In the genomic region with DNA sequence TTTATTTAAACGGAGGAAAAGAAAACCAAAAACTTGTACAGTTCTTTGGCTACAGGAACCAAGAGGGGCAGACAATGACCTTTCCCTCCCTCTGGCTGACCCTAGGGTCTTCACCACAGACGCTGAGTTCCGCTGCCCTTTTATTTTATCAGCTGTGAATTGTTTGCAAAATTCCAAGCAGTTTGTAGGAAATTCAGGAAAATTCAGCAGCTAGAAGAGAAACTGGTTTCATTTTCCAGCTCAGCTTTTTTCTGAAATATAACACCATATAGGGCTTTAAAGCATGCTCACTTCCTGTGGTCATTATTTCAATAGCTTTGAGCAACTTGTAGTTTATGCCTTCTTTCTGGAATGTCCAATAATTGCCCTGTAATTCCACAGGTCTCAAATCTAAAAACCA, we compare ENCODE assay signal across 18 cellular contexts. TPM values are rescaled to one million over a fixed set of nuclear protein-coding genes. Genes with fewer than 3 reads are reported as not detected.
DNase-seq lines count a peak whose midpoint lies in the region; ATAC-seq, FAIRE-seq and TF ChIP-seq lines count a peak whose summit lies in the region.
"Had no signal": no experiment of that assay in that cellular context is flagged by ENCODE, and none has a peak within 500 bp of the region (broad histone marks: within the 10 kb centered on the region; RNA-seq: fewer than 3 reads in every experiment).

No MANE protein-coding gene starts in this region.

- H2AFZ ChIP-seq in K562 (ENCODE audit: low read depth, low read length): peak overlapping the region; percentile 19
- H2AFZ ChIP-seq in HepG2 (ENCODE audit: low read length): no peak overlapping the region
- H2AFZ ChIP-seq: neural progenitor cell had no signal

- no peaks in the 10 kb centered on the region for H3K27me3 ChIP-seq in K562 (ENCODE audit: control insufficient read depth in 2 of 2, insufficient read depth in 2 of 2, low read length in 2 of 2)
- H3K27me3 ChIP-seq in HepG2 (ENCODE audit: control insufficient read depth in 1 of 2, insufficient read depth in 2 of 2, low read length in 2 of 2): peaks cover 2 to 6% of the 10 kb centered on the region in 2 experiments; a peak in 2 of 5 replicates
- H3K27me3 ChIP-seq: neural progenitor cell had no signal

- H3K9me3 ChIP-seq in K562 (replicated peaks; ENCODE audit: control insufficient read depth, insufficient read depth, low read depth, low read length) (no peaks in the 10 kb centered on the region), HepG2 (ENCODE audit: low read length) (no peaks in the 10 kb centered on the region)

- FAIRE-seq in K562 (lab: Jason Lieb, UNC) (no peak), HepG2 (lab: Jason Lieb, UNC) (no peak)
- FAIRE-seq: keratinocyte had no signal

- H3K79me2 ChIP-seq in K562 (ENCODE audit: control insufficient read depth, insufficient read depth, low read length) (no peaks in the 10 kb centered on the region), HepG2 (ENCODE audit: insufficient read depth, low read length) (no peaks in the 10 kb centered on the region)

- H3K27ac ChIP-seq in K562 (ENCODE audit: extremely low read depth, low read depth, low read length): no peak overlapping the region
- H3K27ac ChIP-seq in HepG2 (ENCODE audit: extremely low read length, insufficient read depth, low read length): no peak overlapping the region
- H3K27ac ChIP-seq in temporal lobe (ENCODE audit: low read depth, low read length): peak overlapping the region; percentile 12
- H3K27ac ChIP-seq: epithelial cell of prostate, neural progenitor cell, VCaP had no signal

- H3K4me3 Mint-ChIP-seq in activated naive CD4-positive, alpha-beta T cell treated with anti-CD3 and anti-CD28 coated beads, Interleukin-2, amount 10 ng/mL, durations not matched to agents 7 days and 5 days: no peak overlapping the region
- H3K4me3 Mint-ChIP-seq in WTC11: no peak overlapping the region
- H3K4me3 Mint-ChIP-seq: neural progenitor cell had no signal

- H3K4me3 ChIP-seq in HFF-Myc (replicated peaks; ENCODE audit: low read depth, low read length) (peak overlapping the region; percentile 14), K562 (no peak overlapping the region), HepG2 (replicated peaks in 1 of 3; ENCODE audit: insufficient read depth in 1 of 3, low read depth in 2 of 3, low read length in 3 of 3) (peak overlapping the region in 2 of 3 experiments; percentile 14 to 29; a peak in 2 of 6 replicates)
- H3K4me3 ChIP-seq: neural progenitor cell had no signal

- POLR2A ChIA-PET in K562 (lab: Yijun Ruan, JAX): interaction anchor here (0.9 to 1.6 kb wide), 5 partner anchors 11 to 20 kb away, joined by 3 to 7 read pairs (median 3); no protein-coding TSS in a partner anchor
- POLR2A ChIA-PET in HepG2 (lab: Yijun Ruan, JAX): no interaction called here
- POLR2A ChIA-PET in WTC11 (lab: Charles Lee): interaction anchor here (1.1 kb wide), 1 partner anchor 22 kb away, joined by 3 read pairs; no protein-coding TSS in a partner anchor

- no peaks in the 10 kb centered on the region for H3K9me3 Mint-ChIP-seq in activated naive CD4-positive, alpha-beta T cell treated with anti-CD3 and anti-CD28 coated beads, Interleukin-2, amount 10 ng/mL, durations not matched to agents 7 days and 5 days
- H3K9me3 Mint-ChIP-seq in WTC11: no peaks in the 10 kb centered on the region
- H3K9me3 Mint-ChIP-seq: neural progenitor cell had no signal

- ATAC-seq in K562: no peak
- ATAC-seq in HepG2: no peak
- ATAC-seq in WTC11: no peak

- peaks cover 60% of the 10 kb centered on the region for H3K27me3 Mint-ChIP-seq in activated naive CD4-positive, alpha-beta T cell treated with anti-CD3 and anti-CD28 coated beads, Interleukin-2, amount 10 ng/mL, durations not matched to agents 7 days and 5 days
- H3K27me3 Mint-ChIP-seq in WTC11 (ENCODE audit: low read depth): peaks cover 21% of the 10 kb centered on the region

- H3K4me1 ChIP-seq in K562 (replicated peaks in 1 of 2; ENCODE audit: control insufficient read depth in 2 of 2, insufficient read depth in 2 of 2, low read length in 2 of 2) (peaks cover 7 to 15% of the 10 kb centered on the region in 2 experiments; a peak in 4 of 5 replicates), HepG2 (ENCODE audit: insufficient read depth, low read length) (peaks cover 24% of the 10 kb centered on the region)

- no peak for TF ChIP-seq RAD21 in K562 (CRISPR knock-in tag; conservative IDR thresholded peaks at IDR 0.05 in 1 of 2, IDR thresholded peaks at IDR 0.05 in 1 of 2)
- TF ChIP-seq RAD21 in HepG2 (CRISPR knock-in tag; IDR thresholded peaks at IDR 0.05): no peak

- in situ Hi-C loops in K562 (cut with MboI): no loop called here
- in situ Hi-C loops in HepG2 (cut with HindIII; ENCODE audit: extremely low pct_ligation_motif_present, low pct_unique_long_range_greater_than_20kb): no loop called here

- CTCF ChIA-PET in K562 (lab: Yijun Ruan, JAX; ENCODE audit: low intra/inter-chr PET ratio): no interaction called here
- CTCF ChIA-PET in HepG2 (lab: Yijun Ruan, JAX; ENCODE audit: low intra/inter-chr PET ratio, low total read pairs): no interaction called here
- CTCF ChIA-PET in activated naive CD4-positive, alpha-beta T cell treated with anti-CD3 and anti-CD28 coated beads, Interleukin-2, amount 10 ng/mL, durations not matched to agents 7 days and 5 days (lab: Charles Lee): no interaction called here
- CTCF ChIA-PET in WTC11 (lab: Charles Lee): interaction anchor here (0.6 to 1.5 kb wide), 2 partner anchors 86 to 107 kb away, joined by 3 read pairs; no protein-coding TSS in a partner anchor

- no peak for TF ChIP-seq POLR2A in K562 (conservative IDR thresholded peaks at IDR 0.05)
- no peak for TF ChIP-seq POLR2A in HepG2 (IDR thresholded peaks at IDR 0.05; ENCODE audit: insufficient read depth in 1 of 2, low read depth in 2 of 2, low read length in 2 of 2)

- H3K27ac Mint-ChIP-seq in activated naive CD4-positive, alpha-beta T cell treated with anti-CD3 and anti-CD28 coated beads, Interleukin-2, amount 10 ng/mL, durations not matched to agents 7 days and 5 days: no peak overlapping the region
- no peak overlapping the region for H3K27ac Mint-ChIP-seq in WTC11

- intact Hi-C loops in K562 (cut with micrococcal nuclease) (no loop called here), HepG2 (cut with micrococcal nuclease; ENCODE audit: unreplicated experiment) (no loop called here)

- H3K9ac ChIP-seq in K562 (ENCODE audit: insufficient read depth in 1 of 2, low read depth in 2 of 2, low read length in 2 of 2) (no peak overlapping the region), HepG2 (ENCODE audit: insufficient read depth, low read depth, low read length) (no peak overlapping the region)
- H3K9ac ChIP-seq: neural progenitor cell had no signal

- TF ChIP-seq CTCF in HFF-Myc (IDR thresholded peaks at IDR 0.05; ENCODE audit: low read depth, low read length, missing control alignments) (no peak), K562 (IDR thresholded peaks at IDR 0.05 in 2 of 3, conservative IDR thresholded peaks at IDR 0.05 in 1 of 3; ENCODE audit: insufficient read depth in 2 of 3, low read depth in 1 of 3, low read length in 3 of 3) (no peak), HepG2 (CRISPR knock-in tag; IDR thresholded peaks at IDR 0.05) (no peak), WTC11 (IDR thresholded peaks at IDR 0.05) (no peak)

- no peaks in the 10 kb centered on the region for H3K9me1 ChIP-seq in K562 (ENCODE audit: control insufficient read depth, insufficient read depth, low read length)

- H3K4me2 ChIP-seq in K562 (ENCODE audit: insufficient read depth, low read length) (no peak overlapping the region), HepG2 (ENCODE audit: low read depth, low read length) (peak overlapping the region; percentile 61)

- DNase-seq in HFF-Myc (ENCODE audit: extremely low read depth, low read depth) (no peak), K562 (ENCODE audit: extremely low read depth in 1 of 4, low spot score in 3 of 4) (no peak), HepG2 (ENCODE audit: low spot score) (no peak), WTC11 (ENCODE audit: low spot score) (no peak)
- DNase-seq in activated CD4-positive, alpha-beta T cell treated with anti-CD3 and anti-CD28 coated beads, Interleukin-2, amount 50 U/mL, for 1 hour: no peak
- DNase-seq in activated naive CD4-positive, alpha-beta T cell treated with anti-CD3 and anti-CD28 coated beads, Interleukin-2, amount 10 ng/mL, durations not matched to agents 7 days and 5 days: no peak
- DNase-seq: activated T-cell treated with anti-CD3 and anti-CD28 coated beads for 4 hours, anterior cingulate cortex, COR-L47, GOT3, NCI-H1092, NCI-H69 had no signal

- 44% methylated on average over 3 of the region's 3 CpGs for WGBS in K562 (ENCODE audit: insufficient coverage, low coverage, missing lambda C conversion rate)
- WGBS in HepG2 (ENCODE audit: low lambda C conversion rate): 0% methylated on average over 3 of the region's 3 CpGs

- TF ChIP-seq EP300 in K562 (IDR thresholded peaks at IDR 0.05; ENCODE audit: low read length): no peak
- TF ChIP-seq EP300 in HepG2 (IDR thresholded peaks at IDR 0.05; ENCODE audit: low read depth in 2 of 2, low read length in 2 of 2): no peak
- no peak for TF ChIP-seq EP300 in HepG2 (CRISPR knock-in tag; IDR thresholded peaks at IDR 0.05; ENCODE audit: borderline replicate concordance)

- H3K36me3 Mint-ChIP-seq in activated naive CD4-positive, alpha-beta T cell treated with anti-CD3 and anti-CD28 coated beads, Interleukin-2, amount 10 ng/mL, durations not matched to agents 7 days and 5 days: no peaks in the 10 kb centered on the region
- no peaks in the 10 kb centered on the region for H3K36me3 Mint-ChIP-seq in WTC11
- H3K36me3 Mint-ChIP-seq: neural progenitor cell had no signal

- H3K4me1 Mint-ChIP-seq in activated naive CD4-positive, alpha-beta T cell treated with anti-CD3 and anti-CD28 coated beads, Interleukin-2, amount 10 ng/mL, durations not matched to agents 7 days and 5 days: peaks cover 13% of the 10 kb centered on the region
- peaks cover 13% of the 10 kb centered on the region for H3K4me1 Mint-ChIP-seq in WTC11

- H3K36me3 ChIP-seq in K562 (ENCODE audit: control insufficient read depth, insufficient read depth, low read length): no peaks in the 10 kb centered on the region; the same call in 2 of the 3 replicates
- H3K36me3 ChIP-seq in HepG2 (replicated peaks in 1 of 2; ENCODE audit: control insufficient read depth in 1 of 2, insufficient read depth in 2 of 2, low read length in 2 of 2): no peaks in the 10 kb centered on the region
- H3K36me3 ChIP-seq: neural progenitor cell had no signal

- BruUV-seq in K562 (replicated peaks; lab: Mats Ljungman, UMichigan): no TSS peak
- no TSS peak for BruUV-seq in HepG2 (replicated peaks; lab: Mats Ljungman, UMichigan)

- H4K20me1 ChIP-seq in K562 (replicated peaks; ENCODE audit: control insufficient read depth, insufficient read depth, low read length): no peaks in the 10 kb centered on the region
- no peaks in the 10 kb centered on the region for H4K20me1 ChIP-seq in HepG2 (ENCODE audit: insufficient read depth, low read length)

RNA-seq across cellular contexts. Expression of gene PIK3R3, which starts 5.5 kb away (rescaled TPM):
- total RNA-seq in K562 (2011; cell fraction: chromatin; rRNA removed; ENCODE audit: low replicate concordance): 4.0 and 7.6 TPM in 2 replicates
- 2.3 and 3.6 TPM in 2 replicates for total RNA-seq in K562 (2011; cell fraction: nucleolus; rRNA removed)
- total RNA-seq in K562 (2011; cell fraction: nucleoplasm; rRNA removed): 6.5 and 7.6 TPM in 2 replicates
- total RNA-seq in K562 (2014; rRNA removed) (3.3 and 4.3 TPM in 2 replicates), K562 (2014; rRNA removed; fragmentation: Illumina TruSeq; extraction: Trizol) (5.7 and 6.0 TPM in 2 replicates), K562 (2015; rRNA removed; fragmentation: Illumina TruSeq; extraction: Trizol) (6.7 and 7.7 TPM in 2 replicates), K562 (2021) (6.1 and 6.2 TPM in 2 replicates), HepG2 (2016; rRNA removed; fragmentation: Illumina TruSeq; extraction: Trizol) (6.9 and 9.7 TPM in 2 replicates), temporal lobe (16.0 TPM), WTC11 (2021) (9.0 to 12.3 TPM (median 10.9 TPM) in 3 replicates)
- polyA plus RNA-seq in K562 (2011; rRNA removed) (5.4 and 5.5 TPM in 2 replicates), K562 (2014; fragmentation: Illumina TruSeq; extraction: Trizol) (4.0 and 4.6 TPM in 2 replicates), K562 (2014; fragmentation: Nextera tagmentation; extraction: Ambion mirVana) (1 to 10 TPM; 1.4 to 2.2 TPM), K562 (2014; rRNA removed) (2.7 and 3.1 TPM in 2 replicates), HepG2 (2011; rRNA removed) (0.31 and 0.37 TPM in 2 replicates)
- 1.8 and 3.9 TPM in 2 replicates for polyA plus RNA-seq in K562 (2011; cell fraction: cytosol; rRNA removed)
- 2.7 and 4.7 TPM in 2 replicates for polyA plus RNA-seq in K562 (2011; cell fraction: nucleus; rRNA removed)
- 2.0 and 3.8 TPM in 2 replicates for polyA plus RNA-seq in K562 (2012)
- 8.1 and 13.0 TPM in 2 replicates for polyA minus RNA-seq in K562 (2011; rRNA and poly(A)+ RNA removed)
- 3.2 and 3.5 TPM in 2 replicates for polyA minus RNA-seq in K562 (2011; cell fraction: cytosol; rRNA and poly(A)+ RNA removed)
- polyA minus RNA-seq in K562 (2011; cell fraction: nucleus; rRNA and poly(A)+ RNA removed): 1.6 and 4.8 TPM in 2 replicates
- 7.4 and 9.6 TPM in 2 replicates for total RNA-seq in HepG2 (2016; cell fraction: cytosol; rRNA removed; fragmentation: Illumina TruSeq; extraction: Trizol; ENCODE audit: low read depth)
- 6.5 and 9.3 TPM in 2 replicates for total RNA-seq in HepG2 (2016; cell fraction: insoluble cytoplasmic fraction; rRNA removed; fragmentation: Illumina TruSeq; extraction: Trizol)
- total RNA-seq in HepG2 (2016; cell fraction: membrane; rRNA removed; fragmentation: Illumina TruSeq; extraction: Trizol): 6.5 and 6.9 TPM in 2 replicates
- 7.1 and 7.2 TPM in 2 replicates for total RNA-seq in HepG2 (2016; cell fraction: nucleus; rRNA removed; fragmentation: Illumina TruSeq; extraction: Trizol)
- 0.13 and 0.38 TPM in 2 replicates for polyA plus RNA-seq in HepG2 (2011; cell fraction: cytosol; rRNA removed)
- polyA plus RNA-seq in HepG2 (2011; cell fraction: nucleus; rRNA removed): 0.28 and 0.32 TPM in 2 replicates
- polyA plus RNA-seq in HepG2 (2012): 0.48 and 0.75 TPM in 2 replicates
- polyA plus RNA-seq in HepG2 (2016; cell fraction: cytosol; fragmentation: Illumina TruSeq; extraction: Trizol; ENCODE audit: low read depth): 0.50 and 0.64 TPM in 2 replicates
- polyA plus RNA-seq in HepG2 (2016; cell fraction: insoluble cytoplasmic fraction; fragmentation: Illumina TruSeq; extraction: Trizol; ENCODE audit: low read depth): 7.1 and 8.3 TPM in 2 replicates
- 1.2 and 1.7 TPM in 2 replicates for polyA plus RNA-seq in HepG2 (2016; cell fraction: membrane; fragmentation: Illumina TruSeq; extraction: Trizol; ENCODE audit: low read depth)
- 4.5 and 5.8 TPM in 2 replicates for polyA plus RNA-seq in HepG2 (2016; cell fraction: nucleus; fragmentation: Illumina TruSeq; extraction: Trizol; ENCODE audit: insufficient read depth, low read depth)
- polyA minus RNA-seq in HepG2 (2011; rRNA and poly(A)+ RNA removed; ENCODE audit: low replicate concordance): 0.66 and 31.7 TPM in 2 replicates
- 0.26 and 1.1 TPM in 2 replicates for polyA minus RNA-seq in HepG2 (2011; cell fraction: cytosol; rRNA and poly(A)+ RNA removed)
- 0.52 and 0.87 TPM in 2 replicates for polyA minus RNA-seq in HepG2 (2011; cell fraction: nucleus; rRNA and poly(A)+ RNA removed)

RNA-seq across cellular contexts. Expression of gene TSPAN1, which starts 37.0 kb away (rescaled TPM):
- not detected in 2 replicates for total RNA-seq in K562 (2011; cell fraction: chromatin; rRNA removed; ENCODE audit: low replicate concordance)
- total RNA-seq in K562 (2011; cell fraction: nucleolus; rRNA removed): 0.53 TPM in 1 of 2 replicates, not detected in the other
- not detected in 2 replicates for total RNA-seq in K562 (2011; cell fraction: nucleoplasm; rRNA removed)
- not detected in 2 replicates for total RNA-seq in K562 (2014; rRNA removed)
- total RNA-seq in K562 (2014; rRNA removed; fragmentation: Illumina TruSeq; extraction: Trizol): not detected in 2 replicates
- total RNA-seq in K562 (2015; rRNA removed; fragmentation: Illumina TruSeq; extraction: Trizol): not detected in 2 replicates
- total RNA-seq in K562 (2021): 0.38 and 0.58 TPM in 2 replicates
- not detected in 2 replicates for polyA plus RNA-seq in K562 (2011; rRNA removed)
- not detected in 2 replicates for polyA plus RNA-seq in K562 (2011; cell fraction: cytosol; rRNA removed)
- polyA plus RNA-seq in K562 (2011; cell fraction: nucleus; rRNA removed): 0.20 TPM in 1 of 2 replicates, not detected in the other
- polyA plus RNA-seq in K562 (2012): 0.07 and 0.22 TPM in 2 replicates
- not detected in 2 replicates for polyA plus RNA-seq in K562 (2014; fragmentation: Illumina TruSeq; extraction: Trizol)
- not detected for polyA plus RNA-seq in K562 (2014; fragmentation: Nextera tagmentation; extraction: Ambion mirVana)
- not detected in 2 replicates for polyA plus RNA-seq in K562 (2014; rRNA removed)
- not detected in 2 replicates for polyA minus RNA-seq in K562 (2011; rRNA and poly(A)+ RNA removed)
- polyA minus RNA-seq in K562 (2011; cell fraction: cytosol; rRNA and poly(A)+ RNA removed): not detected in 2 replicates
- not detected in 2 replicates for polyA minus RNA-seq in K562 (2011; cell fraction: nucleus; rRNA and poly(A)+ RNA removed)
- 1.2 and 1.7 TPM in 2 replicates for total RNA-seq in HepG2 (2016; rRNA removed; fragmentation: Illumina TruSeq; extraction: Trizol)
- total RNA-seq in HepG2 (2016; cell fraction: cytosol; rRNA removed; fragmentation: Illumina TruSeq; extraction: Trizol; ENCODE audit: low read depth): 1.0 and 1.2 TPM in 2 replicates
- 1.00 and 2.0 TPM in 2 replicates for total RNA-seq in HepG2 (2016; cell fraction: insoluble cytoplasmic fraction; rRNA removed; fragmentation: Illumina TruSeq; extraction: Trizol)
- 0.87 and 1.8 TPM in 2 replicates for total RNA-seq in HepG2 (2016; cell fraction: membrane; rRNA removed; fragmentation: Illumina TruSeq; extraction: Trizol)
- total RNA-seq in HepG2 (2016; cell fraction: nucleus; rRNA removed; fragmentation: Illumina TruSeq; extraction: Trizol): 1.2 and 2.3 TPM in 2 replicates
- 2.9 and 4.5 TPM in 2 replicates for polyA plus RNA-seq in HepG2 (2011; rRNA removed)
- polyA plus RNA-seq in HepG2 (2011; cell fraction: cytosol; rRNA removed): 4.0 and 5.3 TPM in 2 replicates
- polyA plus RNA-seq in HepG2 (2011; cell fraction: nucleus; rRNA removed): 4.9 and 5.5 TPM in 2 replicates
- polyA plus RNA-seq in HepG2 (2012): 1.6 and 2.4 TPM in 2 replicates
- polyA plus RNA-seq in HepG2 (2016; cell fraction: cytosol; fragmentation: Illumina TruSeq; extraction: Trizol; ENCODE audit: low read depth): 0.80 and 1.7 TPM in 2 replicates
- 1.6 and 2.5 TPM in 2 replicates for polyA plus RNA-seq in HepG2 (2016; cell fraction: insoluble cytoplasmic fraction; fragmentation: Illumina TruSeq; extraction: Trizol; ENCODE audit: low read depth)
- 0.85 and 1.3 TPM in 2 replicates for polyA plus RNA-seq in HepG2 (2016; cell fraction: membrane; fragmentation: Illumina TruSeq; extraction: Trizol; ENCODE audit: low read depth)
- 5.9 and 6.2 TPM in 2 replicates for polyA plus RNA-seq in HepG2 (2016; cell fraction: nucleus; fragmentation: Illumina TruSeq; extraction: Trizol; ENCODE audit: insufficient read depth, low read depth)
- polyA minus RNA-seq in HepG2 (2011; rRNA and poly(A)+ RNA removed; ENCODE audit: low replicate concordance): 8.7 and 82.7 TPM in 2 replicates
- polyA minus RNA-seq in HepG2 (2011; cell fraction: cytosol; rRNA and poly(A)+ RNA removed): 2.0 and 2.4 TPM in 2 replicates
- 3.3 and 4.5 TPM in 2 replicates for polyA minus RNA-seq in HepG2 (2011; cell fraction: nucleus; rRNA and poly(A)+ RNA removed)
- 0.74 TPM for total RNA-seq in temporal lobe
- total RNA-seq in WTC11 (2021): 0.50 to 0.69 TPM (median 0.57 TPM) in 3 replicates
- total RNA-seq: SK-MEL-5 had no signal

RNA-seq across cellular contexts. Expression of gene P3R3URF, which starts 38.4 kb away (rescaled TPM):
- total RNA-seq in K562 (2011; cell fraction: chromatin; rRNA removed; ENCODE audit: low replicate concordance): not detected in 2 replicates
- total RNA-seq in K562 (2011; cell fraction: nucleolus; rRNA removed): not detected in 2 replicates
- total RNA-seq in K562 (2011; cell fraction: nucleoplasm; rRNA removed): not detected in 2 replicates
- total RNA-seq in K562 (2014; rRNA removed) (not detected in 2 replicates), K562 (2014; rRNA removed; fragmentation: Illumina TruSeq; extraction: Trizol) (not detected in 2 replicates), K562 (2015; rRNA removed; fragmentation: Illumina TruSeq; extraction: Trizol) (not detected in 2 replicates), K562 (2021) (not detected in 2 replicates), HepG2 (2016; rRNA removed; fragmentation: Illumina TruSeq; extraction: Trizol) (not detected in 2 replicates), temporal lobe (not detected), WTC11 (2021) (not detected in 3 replicates)
- polyA plus RNA-seq in K562 (2011; rRNA removed) (not detected in 2 replicates), K562 (2014; fragmentation: Illumina TruSeq; extraction: Trizol) (not detected in 2 replicates), K562 (2014; fragmentation: Nextera tagmentation; extraction: Ambion mirVana) (not detected), K562 (2014; rRNA removed) (not detected in 2 replicates), HepG2 (2011; rRNA removed) (not detected in 2 replicates)
- not detected in 2 replicates for polyA plus RNA-seq in K562 (2011; cell fraction: cytosol; rRNA removed)
- polyA plus RNA-seq in K562 (2011; cell fraction: nucleus; rRNA removed): not detected in 2 replicates
- polyA plus RNA-seq in K562 (2012): not detected in 2 replicates
- polyA minus RNA-seq in K562 (2011; rRNA and poly(A)+ RNA removed): not detected in 2 replicates
- polyA minus RNA-seq in K562 (2011; cell fraction: cytosol; rRNA and poly(A)+ RNA removed): not detected in 2 replicates
- polyA minus RNA-seq in K562 (2011; cell fraction: nucleus; rRNA and poly(A)+ RNA removed): not detected in 2 replicates
- not detected in 2 replicates for total RNA-seq in HepG2 (2016; cell fraction: cytosol; rRNA removed; fragmentation: Illumina TruSeq; extraction: Trizol; ENCODE audit: low read depth)
- total RNA-seq in HepG2 (2016; cell fraction: insoluble cytoplasmic fraction; rRNA removed; fragmentation: Illumina TruSeq; extraction: Trizol): not detected in 2 replicates
- not detected in 2 replicates for total RNA-seq in HepG2 (2016; cell fraction: membrane; rRNA removed; fragmentation: Illumina TruSeq; extraction: Trizol)
- total RNA-seq in HepG2 (2016; cell fraction: nucleus; rRNA removed; fragmentation: Illumina TruSeq; extraction: Trizol): not detected in 2 replicates
- polyA plus RNA-seq in HepG2 (2011; cell fraction: cytosol; rRNA removed): not detected in 2 replicates
- not detected in 2 replicates for polyA plus RNA-seq in HepG2 (2011; cell fraction: nucleus; rRNA removed)
- not detected in 2 replicates for polyA plus RNA-seq in HepG2 (2012)
- not detected in 2 replicates for polyA plus RNA-seq in HepG2 (2016; cell fraction: cytosol; fragmentation: Illumina TruSeq; extraction: Trizol; ENCODE audit: low read depth)
- polyA plus RNA-seq in HepG2 (2016; cell fraction: insoluble cytoplasmic fraction; fragmentation: Illumina TruSeq; extraction: Trizol; ENCODE audit: low read depth): not detected in 2 replicates
- not detected in 2 replicates for polyA plus RNA-seq in HepG2 (2016; cell fraction: membrane; fragmentation: Illumina TruSeq; extraction: Trizol; ENCODE audit: low read depth)
- not detected in 2 replicates for polyA plus RNA-seq in HepG2 (2016; cell fraction: nucleus; fragmentation: Illumina TruSeq; extraction: Trizol; ENCODE audit: insufficient read depth, low read depth)
- not detected in 2 replicates for polyA minus RNA-seq in HepG2 (2011; rRNA and poly(A)+ RNA removed; ENCODE audit: low replicate concordance)
- polyA minus RNA-seq in HepG2 (2011; cell fraction: cytosol; rRNA and poly(A)+ RNA removed): not detected in 2 replicates
- not detected in 2 replicates for polyA minus RNA-seq in HepG2 (2011; cell fraction: nucleus; rRNA and poly(A)+ RNA removed)
- total RNA-seq: SK-MEL-5 had no signal
- polyA plus RNA-seq: keratinocyte had no signal
